ENCODE assay signal across 8 cellular contexts in the genomic region with DNA sequence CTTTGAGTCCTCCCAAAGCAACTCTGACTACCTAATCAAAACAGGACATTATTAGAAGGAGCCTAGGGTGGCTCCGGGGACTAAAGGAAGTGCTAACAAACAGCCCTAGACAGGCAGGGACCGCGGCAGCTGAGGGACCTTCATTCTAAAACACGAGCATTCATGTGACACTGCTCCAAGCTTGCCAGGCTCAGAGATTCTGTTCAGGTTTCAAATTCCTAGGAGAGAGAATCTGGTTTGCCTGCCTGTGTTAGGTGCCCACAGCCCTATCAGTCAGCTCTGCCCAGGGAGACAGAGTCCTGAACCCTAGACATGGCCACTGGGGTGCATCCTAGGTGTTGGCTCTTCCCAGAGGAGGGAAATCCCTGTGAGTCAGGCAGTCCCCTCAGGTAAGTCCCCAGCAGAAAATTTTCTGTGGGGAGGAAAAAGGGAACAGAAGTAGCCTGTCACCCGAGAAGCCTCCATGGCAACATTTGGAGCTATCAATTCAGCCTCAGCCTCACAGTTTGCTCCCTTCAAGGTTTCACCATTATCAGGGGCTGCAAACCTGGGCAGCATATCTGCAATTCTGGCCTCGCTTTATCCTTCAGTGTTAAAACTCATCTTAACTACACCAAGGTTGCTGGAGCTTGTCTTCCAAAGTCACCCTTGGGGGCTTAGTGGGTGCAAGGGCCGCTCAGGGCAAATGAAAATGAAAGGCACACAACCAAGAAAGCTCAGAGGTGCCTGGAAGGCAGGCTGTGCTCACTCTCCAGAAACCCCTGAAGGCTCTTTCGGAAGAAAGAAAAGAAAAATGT. TPM values are rescaled to one million over a fixed set of nuclear protein-coding genes. Genes with fewer than 3 reads are reported as not detected.
DNase-seq lines count a peak whose midpoint lies in the region; ATAC-seq, FAIRE-seq and TF ChIP-seq lines count a peak whose summit lies in the region.

No MANE protein-coding gene starts in this region.

- POLR2A ChIA-PET in GM12878 (lab: Charles Lee), result interaction anchor here (0.5 to 13.9 kb wide), 14 partner anchors 9 to 358 kb away, joined by 3 to 280 read pairs (median 8); a partner anchor contains a TSS

- DNase-seq in GM12878 (ENCODE audit: low read depth, low spot score) (no peak), sciatic nerve (ENCODE audit: low spot score) (no peak), MV-4-11 (lab: John Stamatoyannopoulos, UW) (no peak), NCI-H128 (lab: John Stamatoyannopoulos, UW; ENCODE audit: unreplicated experiment) (no peak), COLO668 (lab: John Stamatoyannopoulos, UW; ENCODE audit: unreplicated experiment) (no peak)

- H3K4me2 ChIP-seq in GM12878 (ENCODE audit: control insufficient read depth, insufficient read depth), result peak overlapping the region; percentile 55

- no TSS peak for BruUV-seq in GM12878 (replicated peaks; lab: Mats Ljungman, UMichigan)

- WGBS in GM12878 (ENCODE audit: insufficient coverage, insufficient replicate concordance, low lambda C conversion rate, missing lambda C conversion rate), result 2% methylated on average over 8 of the region's 8 CpGs

- RAD21 ChIA-PET in GM12878 (lab: Charles Lee; ENCODE audit: unreplicated experiment), result interaction anchor here (0.9 to 14.2 kb wide), 13 partner anchors 9 to 391 kb away, joined by 3 to 234 read pairs (median 12); no protein-coding TSS in a partner anchor

- no peak for TF ChIP-seq POLR2A in GM12878 (IDR thresholded peaks at IDR 0.05; ENCODE audit: low read depth, low read length)

- TF ChIP-seq RAD21 in GM12878 (IDR thresholded peaks at IDR 0.05; ENCODE audit: insufficient read depth, low read depth, low read length), result no peak

- H3K27me3 ChIP-seq in GM12878 (replicated peaks in 1 of 2; ENCODE audit: control insufficient read depth in 2 of 2, insufficient read depth in 2 of 2, low read length in 1 of 2), result no peaks in the 10 kb centered on the region

- H3K9me3 ChIP-seq in GM12878 (replicated peaks; ENCODE audit: control insufficient read depth, insufficient read depth, low read length), result no peaks in the 10 kb centered on the region

- H3K79me2 ChIP-seq in GM12878 (ENCODE audit: control insufficient read depth, insufficient read depth, low read length), result no peaks in the 10 kb centered on the region

- TF ChIP-seq CTCF in GM12878 (IDR thresholded peaks at IDR 0.05 in 2 of 3, conservative IDR thresholded peaks at IDR 0.05 in 1 of 3; ENCODE audit: control insufficient read depth in 2 of 3, extremely low read depth in 1 of 3, insufficient read depth in 1 of 3, low read depth in 3 of 3, low read length in 3 of 3), result peak in 1 of 3 experiments; percentile 27; a peak in 2 of 6 replicates

- H3K36me3 ChIP-seq in GM12878 (ENCODE audit: control insufficient read depth in 2 of 2, insufficient read depth in 2 of 2, low read length in 1 of 2), result no peaks in the 10 kb centered on the region

- CTCF ChIA-PET in GM12878 (lab: Yijun Ruan, JAX), result interaction anchor here (0.5 to 3.5 kb wide), 18 partner anchors 8 to 392 kb away, joined by 3 to 22 read pairs (median 4); no protein-coding TSS in a partner anchor

- FAIRE-seq in GM12878 (lab: Jason Lieb, UNC), result peak; percentile 74

- peak overlapping the region; percentile 78 for H2AFZ ChIP-seq in GM12878 (ENCODE audit: control insufficient read depth, low read depth, low read length)

- intact Hi-C loops in GM12878 (cut with micrococcal nuclease; ENCODE audit: unreplicated experiment), result no loop called here
- intact Hi-C loops in sciatic nerve (cut with DNase I), result no loop called here

- ATAC-seq in GM18907 (IDR thresholded peaks at IDR 0.05; ENCODE audit: unreplicated experiment), result peak; percentile 56
- ATAC-seq in HG02870 (IDR thresholded peaks at IDR 0.05; ENCODE audit: unreplicated experiment), result peak; percentile 64
- ATAC-seq in GM12878, result peak; percentile 78
- ATAC-seq in sciatic nerve, result peak; percentile 34
- no peak for ATAC-seq in SK-N-SH treated with all-trans-retinoic acid at 6 μM for 48 hours

- peak overlapping the region; percentile 30; the same call in 1 of the 2 replicates for H3K4me3 ChIP-seq in GM12878

- in situ Hi-C loops in GM12878 (cut with MboI), result loop anchor here (25.0 kb wide), 1 partner anchor 1729 kb away; no protein-coding TSS in a partner anchor

- H3K9ac ChIP-seq in GM12878 (ENCODE audit: control insufficient read depth, insufficient read depth, low read length), result peak overlapping the region; percentile 48

- 0 out of 4 replicates have a peak, but pooled peaks of 1 of the 2 experiments have one; percentile 34 for TF ChIP-seq EP300 in GM12878 (IDR thresholded peaks at IDR 0.05; ENCODE audit: borderline replicate concordance in 1 of 2, control insufficient read depth in 1 of 2, low read depth in 2 of 2, low read length in 2 of 2)

- SMC1A ChIA-PET in GM12878 (lab: Charles Lee; ENCODE audit: uncharacterized antibody, unreplicated experiment), result interaction anchor here (0.8 to 14.6 kb wide), 16 partner anchors 7 to 228 kb away, joined by 3 to 311 read pairs (median 7); a partner anchor contains a TSS

- H4K20me1 ChIP-seq in GM12878 (ENCODE audit: control insufficient read depth, insufficient read depth), result no peaks in the 10 kb centered on the region

- H3K4me1 ChIP-seq in GM12878 (ENCODE audit: control insufficient read depth, insufficient read depth, low read length), result peaks cover 51% of the 10 kb centered on the region

- peak overlapping the region; percentile 88 for H3K27ac ChIP-seq in GM12878 (ENCODE audit: control insufficient read depth, insufficient read depth)

TF ChIP-seq in SK-N-SH treated with all-trans-retinoic acid at 6 μM for 48 hours, 23 proteins besides CTCF, POLR2A, EP300 and RAD21:
- no peak for TF ChIP-seq TOX (CRISPR knock-in tag; IDR thresholded peaks at IDR 0.05; ENCODE audit: borderline replicate concordance)
- no peak for TF ChIP-seq ZNF70 (CRISPR knock-in tag; IDR thresholded peaks at IDR 0.05)
- TF ChIP-seq ISL1 (CRISPR knock-in tag; IDR thresholded peaks at IDR 0.05), result no peak

RNA-seq across cellular contexts. Expression of a gene that starts 28.6 kb away (rescaled TPM):
- 26.7 and 27.7 TPM in 2 replicates for total RNA-seq in GM12878 (2013; cell fraction: nucleolus; rRNA removed)
- total RNA-seq in GM12878 (2014; rRNA removed) (64.0 and 84.2 TPM in 2 replicates), GM12878 (2014; rRNA removed; fragmentation: Illumina TruSeq; extraction: Trizol) (45.5 and 47.3 TPM in 2 replicates), GM12878 (2021) (494 and 497 TPM in 2 replicates), sciatic nerve (285 TPM)
- 211 TPM for polyA plus RNA-seq in GM12878 (2011; ENCODE audit: low read depth)
- polyA plus RNA-seq in GM12878 (2011; rRNA removed) (83.5 and 121 TPM in 2 replicates), GM12878 (2014; fragmentation: Illumina TruSeq; extraction: Trizol) (304 and 338 TPM in 2 replicates), GM12878 (2014; fragmentation: Nextera tagmentation; extraction: Ambion mirVana) (10 to 100 TPM; 24.4 to 28.9 TPM), GM12878 (2014; rRNA removed) (221 and 272 TPM in 2 replicates), GM12878 (2016; fragmentation: Nextera tagmentation; extraction: Ambion mirVana) (100 to 1,000 TPM; 138 to 259 TPM)
- polyA plus RNA-seq in GM12878 (2011; cell fraction: cytosol; rRNA removed), result 149 and 196 TPM in 2 replicates
- 123 and 173 TPM in 2 replicates for polyA plus RNA-seq in GM12878 (2011; cell fraction: nucleus; rRNA removed)
- polyA plus RNA-seq in GM12878 (2012), result 433 and 458 TPM in 2 replicates
- 85.5 and 116 TPM in 2 replicates for polyA minus RNA-seq in GM12878 (2011; rRNA and poly(A)+ RNA removed)
- 83.9 and 87.5 TPM in 2 replicates for polyA minus RNA-seq in GM12878 (2011; cell fraction: cytosol; rRNA and poly(A)+ RNA removed)
- polyA minus RNA-seq in GM12878 (2011; cell fraction: nucleus; rRNA and poly(A)+ RNA removed), result 37.4 and 58.0 TPM in 2 replicates
